ENCODE assay signal across 18 cellular contexts in genomic region chr7:66576646-66577045, GRCh38. TPM values are rescaled to one million over a fixed set of nuclear protein-coding genes. Genes with fewer than 3 reads are reported as not detected.
DNase-seq lines count a peak whose midpoint lies in the region; ATAC-seq and TF ChIP-seq lines count a peak whose summit lies in the region.
"Had no signal": no experiment of that assay in that cellular context is flagged by ENCODE, and none has a peak within 500 bp of the region (broad histone marks: within the 10 kb centered on the region; RNA-seq: fewer than 3 reads in every experiment).

No MANE protein-coding gene starts in this region.

- intact Hi-C loops in PC-9 (cut with micrococcal nuclease; ENCODE audit: unreplicated experiment): no loop called here

- H3K4me1 ChIP-seq in CD4-positive, CD25-positive, alpha-beta regulatory T cell (ENCODE audit: control insufficient read depth, insufficient read depth, low read length, poor library complexity, severe bottlenecking): no peaks in the 10 kb centered on the region
- H3K4me1 ChIP-seq in osteoblast (ENCODE audit: insufficient read depth, low read length) (no peaks in the 10 kb centered on the region), PC-9 (replicated peaks; ENCODE audit: insufficient read depth) (no peaks in the 10 kb centered on the region)

- DNase-seq in CD4-positive, CD25-positive, alpha-beta regulatory T cell: no peak
- peak; percentile 71 for DNase-seq in G401 (ENCODE audit: low spot score)
- DNase-seq in caudate nucleus (lab: John Stamatoyannopoulos, UW): peak in 31 of 61 donors; percentile 2 to 72 (median 18)
- DNase-seq in osteoblast (ENCODE audit: insufficient read length, low spot score, missing footprints): peak; percentile 26
- no peak for DNase-seq in medulla oblongata (ENCODE audit: extremely low spot score)
- DNase-seq in PC-9: no peak
- DNase-seq: Calu3, NCI-H1048, NCI-H146, NCI-H2107, NCI-H2227 treated with DMSO at 0.1 percent for 48 hours, NCI-H524, SHP77 had no signal

- H3K27me3 ChIP-seq in CD4-positive, CD25-positive, alpha-beta regulatory T cell (ENCODE audit: control insufficient read depth, insufficient read depth, low read length): no peaks in the 10 kb centered on the region
- no peaks in the 10 kb centered on the region for H3K27me3 ChIP-seq in osteoblast (ENCODE audit: insufficient read depth, low read length)
- H3K27me3 ChIP-seq in PC-9 (ENCODE audit: insufficient read depth, low read depth): no peaks in the 10 kb centered on the region

- no peaks in the 10 kb centered on the region for H3K9me3 Mint-ChIP-seq in CD4-positive, CD25-positive, alpha-beta regulatory T cell

- POLR2A ChIA-PET in PC-9 (lab: Charles Lee; ENCODE audit: unreplicated experiment): no interaction called here

- BruUV-seq in PC-9 (replicated peaks; lab: Mats Ljungman, UMichigan): no TSS peak

- H3K36me3 ChIP-seq in CD4-positive, CD25-positive, alpha-beta regulatory T cell (ENCODE audit: control insufficient read depth, insufficient read depth, low read length): peaks cover 36% of the 10 kb centered on the region
- peaks cover 49% of the 10 kb centered on the region for H3K36me3 ChIP-seq in osteoblast (ENCODE audit: insufficient read depth, low read length)
- H3K36me3 ChIP-seq in PC-9 (ENCODE audit: low read depth): peaks cover 11% of the 10 kb centered on the region; the same call in 1 of the 2 replicates

- H3K79me2 ChIP-seq in osteoblast (ENCODE audit: insufficient read depth, low read length) (peaks cover 99% of the 10 kb centered on the region), PC-9 (ENCODE audit: low read depth) (peaks cover 50% of the 10 kb centered on the region)

- in situ Hi-C loops in G401 (cut with HindIII; ENCODE audit: low sequenced_read_pairs): no loop called here

- no peaks in the 10 kb centered on the region for H3K9me3 ChIP-seq in CD4-positive, CD25-positive, alpha-beta regulatory T cell (ENCODE audit: control insufficient read depth in 2 of 2, low read length in 2 of 2)
- H3K9me3 ChIP-seq in osteoblast (ENCODE audit: low read depth, low read length) (no peaks in the 10 kb centered on the region), PC-9 (ENCODE audit: insufficient read depth, low read depth) (no peaks in the 10 kb centered on the region)
- H3K9me3 ChIP-seq: HAP-1 had no signal

- H2AFZ ChIP-seq in osteoblast (ENCODE audit: low read length): no peak overlapping the region
- H2AFZ ChIP-seq in PC-9: no peak overlapping the region

- H3K9me2 ChIP-seq in PC-9 (ENCODE audit: insufficient read depth): no peaks in the 10 kb centered on the region

- TF ChIP-seq CTCF in osteoblast (IDR thresholded peaks at IDR 0.05; ENCODE audit: extremely low read depth, low read depth, low read length) (no peak), PC-9 (conservative IDR thresholded peaks at IDR 0.05) (no peak)

- H3K4me2 ChIP-seq in osteoblast (ENCODE audit: insufficient read depth, low read length) (no peak overlapping the region), PC-9 (no peak overlapping the region)

- peaks cover 28 to 53% (median 44%) of the 10 kb centered on the region in 4 donors for H3K4me1 Mint-ChIP-seq in CD4-positive, CD25-positive, alpha-beta regulatory T cell

- no peaks in the 10 kb centered on the region for H3K27me3 Mint-ChIP-seq in CD4-positive, CD25-positive, alpha-beta regulatory T cell

- no peak overlapping the region for H3K27ac ChIP-seq in CD4-positive, CD25-positive, alpha-beta regulatory T cell (ENCODE audit: insufficient read depth, low read length, poor library complexity, severe bottlenecking)
- H3K27ac ChIP-seq in caudate nucleus (ENCODE audit: low read depth, low read length) (no peak overlapping the region), osteoblast (ENCODE audit: low read depth, low read length) (no peak overlapping the region), PC-9 (no peak overlapping the region)
- H3K27ac ChIP-seq: C4-2B had no signal

- H3K4me3 ChIP-seq in CD4-positive, CD25-positive, alpha-beta regulatory T cell (ENCODE audit: low read depth, low read length): no peak overlapping the region
- no peak overlapping the region for H3K4me3 ChIP-seq in osteoblast (ENCODE audit: insufficient read depth, low read length)
- no peak overlapping the region for H3K4me3 ChIP-seq in PC-9
- H3K4me3 ChIP-seq: HAP-1, K562 had no signal

- no peak for ATAC-seq in CD4-positive, CD25-positive, alpha-beta regulatory T cell (ENCODE audit: low read depth in 2 of 2)
- no peak for ATAC-seq in HG03460 (IDR thresholded peaks at IDR 0.05; ENCODE audit: unreplicated experiment)
- ATAC-seq: K562, SK-N-SH treated with all-trans-retinoic acid at 6 μM for 48 hours had no signal

- CTCF ChIA-PET in PC-9 (lab: Charles Lee): interaction anchor here (0.5 kb wide), 1 partner anchor 1679 kb away, joined by 13 read pairs; no protein-coding TSS in a partner anchor

- H3F3A ChIP-seq in PC-9 (ENCODE audit: insufficient read depth, low read depth): 0 out of 2 replicates have a peak, but pooled peaks cover 5% of the 10 kb centered on the region

- no peak overlapping the region for H3K4me3 Mint-ChIP-seq in CD4-positive, CD25-positive, alpha-beta regulatory T cell

- H4K20me1 ChIP-seq in osteoblast (ENCODE audit: insufficient read depth, low read length): peaks cover 35% of the 10 kb centered on the region
- H4K20me1 ChIP-seq in PC-9 (ENCODE audit: insufficient read depth): peaks cover 26% of the 10 kb centered on the region; the same call in 1 of the 2 replicates

- peak overlapping the region in 2 of 3 donors; percentile 23 to 31 for H3K27ac Mint-ChIP-seq in CD4-positive, CD25-positive, alpha-beta regulatory T cell

- peaks cover 28% of the 10 kb centered on the region for H3K36me3 Mint-ChIP-seq in CD4-positive, CD25-positive, alpha-beta regulatory T cell

RNA-seq across cellular contexts. Expression of gene KCTD7, which starts 52.0 kb away (rescaled TPM):
- 36.0 TPM for total RNA-seq in CD4-positive, CD25-positive, alpha-beta regulatory T cell
- 10 to 100 TPM; 13.9 to 17.5 (median 16.4) TPM for polyA plus RNA-seq in CD4-positive, CD25-positive, alpha-beta regulatory T cell
- total RNA-seq in G401 (2014; rRNA removed; shearing (Covaris generic)): 6.9 and 9.1 TPM in 2 replicates
- 14.8 and 17.7 TPM in 2 replicates for total RNA-seq in osteoblast
- total RNA-seq in PC-9 (2021): 7.1 and 9.8 TPM in 2 replicates

Comparison
In these comparisons a context has a peak if more than half of its experiments do, and no peak if none do; other contexts are left out.
1. DNase-seq: peak in G401 (single experiment), caudate nucleus (31 of 61) and osteoblast (single experiment); none in CD4-positive, CD25-positive, alpha-beta regulatory T cell (0 of 3), medulla oblongata (single experiment) and PC-9 (0 of 2).